20 cellular contexts compared by ENCODE assay signal in the genomic region with DNA sequence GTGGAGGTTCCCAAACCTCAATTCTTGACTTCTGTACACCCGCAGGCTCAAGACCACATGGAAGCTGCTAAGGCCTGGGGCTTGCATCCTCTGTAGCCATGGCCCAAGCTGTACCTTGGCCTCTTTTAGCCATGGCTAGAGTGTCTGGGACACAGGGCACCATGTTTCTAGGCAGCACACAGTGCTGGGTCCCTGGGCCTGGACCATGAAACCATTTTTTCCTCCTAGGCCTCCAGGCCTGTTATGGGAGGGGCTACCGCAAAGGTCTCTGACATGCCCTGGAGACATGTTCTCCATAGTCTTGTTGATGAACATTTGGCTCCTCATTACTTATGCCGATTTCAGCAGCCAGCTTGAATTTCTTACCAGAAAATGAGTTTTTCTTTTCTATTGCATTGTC.
DNase-seq lines count a peak whose midpoint lies in the region; ATAC-seq, FAIRE-seq and TF ChIP-seq lines count a peak whose summit lies in the region.
"Had no signal": no experiment of that assay in that cellular context is flagged by ENCODE, and none has a peak within 500 bp of the region (broad histone marks: within the 10 kb centered on the region; RNA-seq: fewer than 3 reads in every experiment).

No MANE protein-coding gene starts in this region.

- H3K27ac ChIP-seq in A549 = no peak overlapping the region
- H3K27ac ChIP-seq in HEK293 (ENCODE audit: extremely low read depth, low read depth, low read length) = no peak overlapping the region
- H3K27ac ChIP-seq in endodermal cell (ENCODE audit: low read depth, low read length) = no peak overlapping the region
- H3K27ac ChIP-seq: 22Rv1; BLaER1 treated with 17β-estradiol and CSF1 and Interleukin-3, amounts not matched to agents 10 nM and 100 nM had no signal

- peaks cover 6% of the 10 kb centered on the region for H3K36me3 Mint-ChIP-seq in endodermal cell (ENCODE audit: low read depth)
- H3K36me3 Mint-ChIP-seq: CD4-positive, CD25-positive, alpha-beta regulatory T cell had no signal

- H3K4me2 ChIP-seq in A549 = no peak overlapping the region
- H3K4me2 ChIP-seq: BLaER1 treated with 17β-estradiol and CSF1 and Interleukin-3, amounts not matched to agents 10 nM and 100 nM had no signal

- no peak overlapping the region for H3K9ac ChIP-seq in endodermal cell (ENCODE audit: extremely low read depth, low read length, poor library complexity, severe bottlenecking)
- H3K9ac ChIP-seq: BLaER1 treated with 17β-estradiol and CSF1 and Interleukin-3, amounts not matched to agents 10 nM and 100 nM had no signal

- ATAC-seq in A549 = no peak
- no peak for ATAC-seq in GM18519 (IDR thresholded peaks at IDR 0.05; ENCODE audit: low FRiP score, unreplicated experiment)
- no peak for ATAC-seq in stimulated activated naive CD8-positive, alpha-beta T cell treated with anti-CD3 and anti-CD28 coated beads, Interleukin-15, Interleukin-2, amounts not matched to agents 100 U/mL and 50 U/mL, for 24 hours

- CTCF ChIA-PET in A549 (lab: Yijun Ruan, JAX) = no interaction called here
- CTCF ChIA-PET in HEK293 (lab: Yijun Ruan, JAX) = no interaction called here

- DNase-seq in DMS53 (lab: John Stamatoyannopoulos, UW) (peak; percentile 9), DMS53 treated with DMSO at 0.1 percent for 48 hours (lab: John Stamatoyannopoulos, UW; ENCODE audit: unreplicated experiment) (no peak), A549 (ENCODE audit: low read depth in 1 of 2, low spot score in 1 of 2) (no peak), endodermal cell (peak; percentile 47), inferior parietal cortex (ENCODE audit: extremely low spot score) (no peak)
- no peak for DNase-seq in stimulated activated naive CD8-positive, alpha-beta T cell treated with anti-CD3 and anti-CD28 coated beads, Interleukin-15, Interleukin-2, amounts not matched to agents 100 U/mL and 50 U/mL, for 24 hours
- DNase-seq: AML-193; CD4-positive, CD25-positive, alpha-beta regulatory T cell; DMS 273 treated with DMSO at 0.1 percent for 48 hours; DMS79 treated with DMSO at 0.1 percent for 48 hours; EL; GDM1; HCEC 1CT; IMR-90; KG1 had no signal

- H3K9me3 ChIP-seq in A549 (no peaks in the 10 kb centered on the region), HEK293 (ENCODE audit: control insufficient read depth, insufficient read depth, low read depth, low read length) (no peaks in the 10 kb centered on the region), endodermal cell (ENCODE audit: control insufficient read depth, low read length) (peaks cover 30% of the 10 kb centered on the region)

- peaks cover 43% of the 10 kb centered on the region for H3K9me3 Mint-ChIP-seq in endodermal cell

- H3K4me1 Mint-ChIP-seq in endodermal cell = no peaks in the 10 kb centered on the region
- H3K4me1 Mint-ChIP-seq: CD4-positive, CD25-positive, alpha-beta regulatory T cell had no signal

- no peaks in the 10 kb centered on the region for H3K27me3 ChIP-seq in endodermal cell (ENCODE audit: control insufficient read depth, insufficient read depth, low read length, poor library complexity, severe bottlenecking)
- H3K27me3 ChIP-seq: BLaER1 treated with 17β-estradiol and CSF1 and Interleukin-3, amounts not matched to agents 10 nM and 100 nM had no signal

- H3K4me3 Mint-ChIP-seq in endodermal cell = no peak overlapping the region
- H3K4me3 Mint-ChIP-seq: CD4-positive, CD25-positive, alpha-beta regulatory T cell had no signal

- FAIRE-seq in A549 (lab: Jason Lieb, UNC) = no peak
- FAIRE-seq: GM12892 had no signal

- TF ChIP-seq CTCF in A549 (IDR thresholded peaks at IDR 0.05) (no peak), HEK293 (tag by site-specific recombination; IDR thresholded peaks at IDR 0.05) (no peak), endodermal cell (conservative IDR thresholded peaks at IDR 0.05) (no peak)

- 25% methylated on average over 2 of the region's 3 CpGs for WGBS in A549 (ENCODE audit: missing lambda C conversion rate)
- 89 to 92% methylated on average over 3 of the region's 3 CpGs for WGBS in endodermal cell (ENCODE audit: insufficient coverage in 1 of 2, insufficient read length in 1 of 2), 2 experiments

- H3K36me3 ChIP-seq in HEK293 (ENCODE audit: control insufficient read depth in 2 of 2, insufficient read depth in 1 of 2, low read length in 2 of 2) (no peaks in the 10 kb centered on the region), endodermal cell (ENCODE audit: control insufficient read depth, insufficient read depth, low read length) (no peaks in the 10 kb centered on the region)

- TF ChIP-seq EP300 in A549 (IDR thresholded peaks at IDR 0.05) = no peak

- no peak for TF ChIP-seq RAD21 in A549 (conservative IDR thresholded peaks at IDR 0.05 in 1 of 2, IDR thresholded peaks at IDR 0.05 in 1 of 2)

- H3K27me3 Mint-ChIP-seq in endodermal cell (ENCODE audit: insufficient read depth) = no peaks in the 10 kb centered on the region
- H3K27me3 Mint-ChIP-seq: CD4-positive, CD25-positive, alpha-beta regulatory T cell had no signal

- no peak overlapping the region for H3K27ac Mint-ChIP-seq in endodermal cell
- H3K27ac Mint-ChIP-seq: CD4-positive, CD25-positive, alpha-beta regulatory T cell had no signal

- no peak for TF ChIP-seq POLR2A in A549 (IDR thresholded peaks at IDR 0.05; ENCODE audit: low read length)

- POLR2A ChIA-PET in A549 (lab: Yijun Ruan, JAX) = no interaction called here
- POLR2A ChIA-PET in HEK293 (lab: Yijun Ruan, JAX) = no interaction called here

- H3K4me1 ChIP-seq in A549 = no peaks in the 10 kb centered on the region
- H3K4me1 ChIP-seq in HEK293 (ENCODE audit: control insufficient read depth, insufficient read depth, low read length) = no peaks in the 10 kb centered on the region
- H3K4me1 ChIP-seq in endodermal cell (ENCODE audit: control insufficient read depth, insufficient read depth, low read length) = no peaks in the 10 kb centered on the region
- H3K4me1 ChIP-seq: BLaER1 treated with 17β-estradiol and CSF1 and Interleukin-3, amounts not matched to agents 10 nM and 100 nM had no signal

- H3K4me3 ChIP-seq in A549 (no peak overlapping the region), HEK293 (ENCODE audit: low read depth, low read length) (no peak overlapping the region), endodermal cell (ENCODE audit: low read length) (peak overlapping the region; percentile 23)

TF ChIP-seq in A549, 52 proteins besides CTCF, POLR2A, EP300 and RAD21:
- TF ChIP-seq ZFP36 (IDR thresholded peaks at IDR 0.05; ENCODE audit: borderline replicate concordance, partially characterized antibody) (peak; percentile 89), HES2 (IDR thresholded peaks at IDR 0.05) (no peak), TP53 (CRISPR knock-in tag; IDR thresholded peaks at IDR 0.05) (no peak), EHF (CRISPR knock-in tag; IDR thresholded peaks at IDR 0.05) (no peak), MYC (IDR thresholded peaks at IDR 0.05; ENCODE audit: borderline replicate concordance, low read length) (no peak)

TF ChIP-seq in HEK293, 187 proteins besides CTCF, POLR2A, EP300 and RAD21:
- peak; percentile 87 for TF ChIP-seq SETDB1 (IDR thresholded peaks at IDR 0.05; ENCODE audit: insufficient read length, low read length)
- TF ChIP-seq TRIM28 (IDR thresholded peaks at IDR 0.05; ENCODE audit: borderline replicate concordance, low read length) = peak; percentile 94; the same call in 1 of the 2 replicates
- TF ChIP-seq ZNF768 (tag by site-specific recombination; IDR thresholded peaks at IDR 0.05) = no peak
- TF ChIP-seq ZNF585B (tag by site-specific recombination; IDR thresholded peaks at IDR 0.05) = peak; percentile 91

Comparison
In these comparisons a context has a peak if more than half of its experiments do, and no peak if none do; other contexts are left out.
1. DNase-seq: peak in DMS53 (single experiment) and endodermal cell (single experiment); none in DMS53 treated with DMSO at 0.1 percent for 48 hours (single experiment), A549 (0 of 2), inferior parietal cortex (single experiment) and stimulated activated naive CD8-positive, alpha-beta T cell treated with anti-CD3 and anti-CD28 coated beads, Interleukin-15, Interleukin-2, amounts not matched to agents 100 U/mL and 50 U/mL, for 24 hours (single experiment).